16 cellular contexts compared by ENCODE assay signal in the genomic region with DNA sequence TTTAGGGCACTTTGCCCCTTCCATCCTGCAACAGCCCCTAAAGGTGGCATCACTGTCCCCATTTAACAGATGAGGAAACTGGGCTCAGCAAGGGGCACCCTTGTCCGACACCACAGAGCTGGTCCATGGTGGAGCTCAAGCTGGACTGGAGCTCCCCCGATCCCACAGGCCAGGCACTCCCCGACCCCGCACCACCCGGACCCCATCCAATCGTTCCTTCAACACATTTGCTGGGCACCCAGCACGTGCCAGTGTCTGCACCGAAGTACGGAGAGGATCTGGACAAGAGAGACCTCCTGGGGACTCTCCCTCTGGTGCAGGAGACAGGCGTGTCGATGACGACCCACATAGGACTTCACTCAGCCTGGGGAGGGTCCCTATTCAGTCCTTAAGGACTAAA. TPM values are rescaled to one million over a fixed set of nuclear protein-coding genes. Genes with fewer than 3 reads are reported as not detected.
A peak's percentile ranks its signal among the peaks of the same experiment; 100 is the strongest.
DNase-seq lines count a peak whose midpoint lies in the region; ATAC-seq lines count a peak whose summit lies in the region.
"Had no signal": no experiment of that assay in that cellular context is flagged by ENCODE, and none has a peak within 500 bp of the region (broad histone marks: within the 10 kb centered on the region; RNA-seq: fewer than 3 reads in every experiment).

No MANE protein-coding gene starts in this region.

- H3K9me3 Mint-ChIP-seq in activated naive CD4-positive, alpha-beta T cell treated with anti-CD3 and anti-CD28 coated beads, Interleukin-2, amount 50 U/mL, for 72 hours, result no peaks in the 10 kb centered on the region
- no peaks in the 10 kb centered on the region for H3K9me3 Mint-ChIP-seq in stimulated activated effector memory CD8-positive, alpha-beta T cell treated with anti-CD3 and anti-CD28 coated beads, Interleukin-12 subunit alpha, Interleukin-12 subunit beta, amount 100 ng/mL, for 72 hours
- H3K9me3 Mint-ChIP-seq: activated naive CD8-positive, alpha-beta T cell treated with anti-CD3 and anti-CD28 coated beads for 36 hours; activated T-cell treated with anti-CD3 and anti-CD28 coated beads, Interleukin-2, amount 50 U/mL, for 24 hours; memory B cell had no signal

- H3K4me3 Mint-ChIP-seq in stimulated activated effector memory CD8-positive, alpha-beta T cell treated with anti-CD3 and anti-CD28 coated beads, Interleukin-12 subunit alpha, Interleukin-12 subunit beta, amount 100 ng/mL, for 72 hours, result no peak overlapping the region
- H3K4me3 Mint-ChIP-seq: activated CD8-positive, alpha-beta T cell treated with anti-CD3 and anti-CD28 coated beads, Interleukin-2, amount 10 ng/mL, durations not matched to agents 7 days and 5 days; activated naive CD8-positive, alpha-beta T cell treated with anti-CD3 and anti-CD28 coated beads for 36 hours; activated T-cell treated with anti-CD3 and anti-CD28 coated beads, Interleukin-2, amount 50 U/mL, for 24 hours; memory B cell had no signal

- no peak for DNase-seq in activated naive CD4-positive, alpha-beta T cell treated with anti-CD3 and anti-CD28 coated beads, Interleukin-2, amount 50 U/mL, for 72 hours (ENCODE audit: low spot score in 2 of 2)
- no peak for DNase-seq in activated naive CD4-positive, alpha-beta T cell treated with anti-CD3 and anti-CD28 coated beads, Interleukin-2, amount 50 U/mL, for 16 hours
- DNase-seq in stimulated activated effector memory CD8-positive, alpha-beta T cell treated with anti-CD3 and anti-CD28 coated beads, Interleukin-12 subunit alpha, Interleukin-12 subunit beta, amount 100 ng/mL, for 72 hours (ENCODE audit: low spot score in 2 of 2), result no peak
- no peak for DNase-seq in AML-193 (lab: John Stamatoyannopoulos, UW)
- DNase-seq: ACHN; activated CD8-positive, alpha-beta T cell treated with anti-CD3 and anti-CD28 coated beads, Interleukin-2, amount 10 ng/mL, durations not matched to agents 7 days and 5 days; activated naive CD8-positive, alpha-beta T cell treated with anti-CD3 and anti-CD28 coated beads for 36 hours; activated T-cell treated with anti-CD3 and anti-CD28 coated beads, Interleukin-2, amount 50 U/mL, for 24 hours; DMS 273 treated with DMSO at 0.1 percent for 48 hours; effector memory CD4-positive, alpha-beta T cell; esophagus squamous epithelium; NCI-H2171 treated with DMSO at 0.1 percent for 48 hours; NCI-H526 treated with DMSO at 0.1 percent for 48 hours; SW 1271 had no signal

- ATAC-seq in activated naive CD4-positive, alpha-beta T cell treated with anti-CD3 and anti-CD28 coated beads, Interleukin-2, amount 50 U/mL, for 72 hours, result no peak
- no peak for ATAC-seq in stimulated activated effector memory CD8-positive, alpha-beta T cell treated with anti-CD3 and anti-CD28 coated beads, Interleukin-12 subunit alpha, Interleukin-12 subunit beta, amount 100 ng/mL, for 72 hours
- ATAC-seq: activated CD8-positive, alpha-beta T cell treated with anti-CD3 and anti-CD28 coated beads, Interleukin-2, amount 10 ng/mL, durations not matched to agents 7 days and 5 days; sciatic nerve had no signal

- H3K36me3 Mint-ChIP-seq in activated naive CD4-positive, alpha-beta T cell treated with anti-CD3 and anti-CD28 coated beads, Interleukin-2, amount 50 U/mL, for 72 hours, result peaks cover 0 to 8% of the 10 kb centered on the region in 2 donors
- H3K36me3 Mint-ChIP-seq in stimulated activated effector memory CD8-positive, alpha-beta T cell treated with anti-CD3 and anti-CD28 coated beads, Interleukin-12 subunit alpha, Interleukin-12 subunit beta, amount 100 ng/mL, for 72 hours, result peaks cover 53% of the 10 kb centered on the region
- H3K36me3 Mint-ChIP-seq: activated naive CD8-positive, alpha-beta T cell treated with anti-CD3 and anti-CD28 coated beads for 36 hours had no signal

- peak overlapping the region; percentile 72 to 86 for H3K27ac Mint-ChIP-seq in activated naive CD4-positive, alpha-beta T cell treated with anti-CD3 and anti-CD28 coated beads, Interleukin-2, amount 50 U/mL, for 72 hours
- H3K27ac Mint-ChIP-seq in stimulated activated effector memory CD8-positive, alpha-beta T cell treated with anti-CD3 and anti-CD28 coated beads, Interleukin-12 subunit alpha, Interleukin-12 subunit beta, amount 100 ng/mL, for 72 hours, result peak overlapping the region; percentile 40
- H3K27ac Mint-ChIP-seq: activated CD8-positive, alpha-beta T cell treated with anti-CD3 and anti-CD28 coated beads, Interleukin-2, amount 10 ng/mL, durations not matched to agents 7 days and 5 days; activated T-cell treated with anti-CD3 and anti-CD28 coated beads, Interleukin-2, amount 50 U/mL, for 24 hours had no signal

- H3K4me1 Mint-ChIP-seq in stimulated activated effector memory CD8-positive, alpha-beta T cell treated with anti-CD3 and anti-CD28 coated beads, Interleukin-12 subunit alpha, Interleukin-12 subunit beta, amount 100 ng/mL, for 72 hours, result peaks cover 19% of the 10 kb centered on the region

RNA-seq across cellular contexts. Expression of a gene that starts 13.4 kb away (rescaled TPM):
- 10 to 100 TPM; 41.6 to 49.8 TPM for total RNA-seq in activated naive CD4-positive, alpha-beta T cell treated with anti-CD3 and anti-CD28 coated beads, Interleukin-2, amount 50 U/mL, for 72 hours

RNA-seq across cellular contexts. Expression of a gene that starts 13.7 kb away (rescaled TPM):
- 10 to 100 TPM; 17.2 to 24.7 TPM for total RNA-seq in activated naive CD4-positive, alpha-beta T cell treated with anti-CD3 and anti-CD28 coated beads, Interleukin-2, amount 50 U/mL, for 72 hours

RNA-seq across cellular contexts. Expression of a gene that starts 13.9 kb away (rescaled TPM):
- total RNA-seq in activated naive CD4-positive, alpha-beta T cell treated with anti-CD3 and anti-CD28 coated beads, Interleukin-2, amount 50 U/mL, for 72 hours, result 100 to 1,000 TPM in 1 of 2 donors, 10 to 100 TPM in 1; 82.9 to 120 TPM

RNA-seq across cellular contexts. Expression of a gene that starts 41.7 kb away (rescaled TPM):
- total RNA-seq in activated naive CD4-positive, alpha-beta T cell treated with anti-CD3 and anti-CD28 coated beads, Interleukin-2, amount 50 U/mL, for 72 hours, result 10 to 100 TPM; 24.0 to 26.6 TPM

RNA-seq across cellular contexts. Expression of a gene that starts 45.5 kb away (rescaled TPM):
- total RNA-seq in activated naive CD4-positive, alpha-beta T cell treated with anti-CD3 and anti-CD28 coated beads, Interleukin-2, amount 50 U/mL, for 72 hours, result 1 to 10 TPM; 4.9 to 8.7 TPM
